20 cellular contexts compared by ENCODE assay signal in the genomic region with DNA sequence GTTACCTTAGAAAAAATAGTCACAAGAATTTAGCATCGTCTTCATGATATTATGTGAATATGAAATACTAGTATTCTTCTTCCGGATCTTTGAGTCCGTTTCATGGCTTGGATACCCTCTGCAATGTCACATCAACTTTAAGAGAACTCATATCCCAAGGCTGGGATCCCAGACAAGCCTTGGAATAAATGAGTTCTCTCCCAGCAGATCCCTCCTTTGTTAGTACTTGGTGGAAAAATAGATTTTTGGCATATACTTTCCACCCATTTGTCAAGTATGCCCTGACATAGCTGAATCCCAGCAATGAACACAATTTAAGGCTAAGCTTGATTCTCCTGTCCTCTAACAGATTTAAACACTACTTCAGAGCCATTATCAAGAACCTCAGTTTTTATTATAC.
DNase-seq lines count a peak whose midpoint lies in the region; FAIRE-seq and TF ChIP-seq lines count a peak whose summit lies in the region.
"Had no signal": no experiment of that assay in that cellular context is flagged by ENCODE, and none has a peak within 500 bp of the region (broad histone marks: within the 10 kb centered on the region; RNA-seq: fewer than 3 reads in every experiment).

No MANE protein-coding gene starts in this region.

- H3K4me3 ChIP-seq in HEK293 (ENCODE audit: low read depth, low read length) (no peak overlapping the region), H1 (ENCODE audit: extremely low read depth in 1 of 4, insufficient read depth in 2 of 4, low read depth in 3 of 4, low read length in 4 of 4) (no peak overlapping the region), transverse colon (no peak overlapping the region)
- H3K4me3 ChIP-seq: A549; BLaER1 treated with 17β-estradiol and CSF1 and Interleukin-3, amounts not matched to agents 10 nM and 100 nM had no signal

- no peak overlapping the region for H4K8ac ChIP-seq in H1 (ENCODE audit: extremely low read depth, insufficient read depth, low read length)

- H4K91ac ChIP-seq in H1 (replicated peaks; ENCODE audit: insufficient read length, low read length) = no peak overlapping the region

- H3K4me1 ChIP-seq in HEK293 (ENCODE audit: control insufficient read depth, insufficient read depth, low read length) (no peaks in the 10 kb centered on the region), H1 (replicated peaks in 1 of 4; ENCODE audit: control insufficient read depth in 3 of 4, insufficient read depth in 4 of 4, low read length in 3 of 4) (no peaks in the 10 kb centered on the region), transverse colon (peaks cover 3 to 57% (median 24%) of the 10 kb centered on the region in 4 donors)
- H3K4me1 ChIP-seq: A549; BLaER1 treated with 17β-estradiol and CSF1 and Interleukin-3, amounts not matched to agents 10 nM and 100 nM; Caco-2 had no signal

- H3K23ac ChIP-seq in H1 (ENCODE audit: insufficient read length) = no peak overlapping the region

- no peak overlapping the region for H2BK20ac ChIP-seq in H1 (ENCODE audit: low read length)

- H3K36me3 ChIP-seq in HEK293 (ENCODE audit: control insufficient read depth in 2 of 2, insufficient read depth in 1 of 2, low read length in 2 of 2) = no peaks in the 10 kb centered on the region
- no peaks in the 10 kb centered on the region for H3K36me3 ChIP-seq in H1 (ENCODE audit: control insufficient read depth in 2 of 4, insufficient read depth in 4 of 4, low read length in 3 of 4)
- H3K36me3 ChIP-seq in transverse colon = no peaks in the 10 kb centered on the region
- H3K36me3 ChIP-seq: BLaER1 treated with 17β-estradiol and CSF1 and Interleukin-3, amounts not matched to agents 10 nM and 100 nM had no signal

- no peak overlapping the region for H3K4ac ChIP-seq in H1 (replicated peaks; ENCODE audit: insufficient read length, low read depth, low read length)

- H3K27ac ChIP-seq in HEK293 (ENCODE audit: extremely low read depth, low read depth, low read length) (no peak overlapping the region), H1 (ENCODE audit: low read depth, low read length) (no peak overlapping the region), transverse colon (peak overlapping the region; percentile 36 to 83 (median 68))
- H3K27ac ChIP-seq: 22Rv1; A549; BLaER1 treated with 17β-estradiol and CSF1 and Interleukin-3, amounts not matched to agents 10 nM and 100 nM; C4-2B had no signal

- TF ChIP-seq EP300 in H1 (IDR thresholded peaks at IDR 0.05; ENCODE audit: borderline replicate concordance in 1 of 2, low read depth in 2 of 2, low read length in 2 of 2) (no peak), transverse colon (IDR thresholded peaks at IDR 0.05; ENCODE audit: low read depth) (no peak)

- no peak overlapping the region for H3K4me2 ChIP-seq in H1 (ENCODE audit: insufficient read depth in 1 of 2, low read depth in 2 of 2, low read length in 2 of 2)
- H3K4me2 ChIP-seq: A549; BLaER1 treated with 17β-estradiol and CSF1 and Interleukin-3, amounts not matched to agents 10 nM and 100 nM had no signal

- H3K18ac ChIP-seq in H1 (ENCODE audit: extremely low read depth, low read length) = no peak overlapping the region

- no peak overlapping the region for H2AFZ ChIP-seq in H1 (ENCODE audit: low read length)

- H3K79me1 ChIP-seq in H1 (ENCODE audit: low read depth, low read length) = no peaks in the 10 kb centered on the region

- TF ChIP-seq POLR2A in H1 (IDR thresholded peaks at IDR 0.05; ENCODE audit: control extremely low read depth in 1 of 2, low read depth in 2 of 2, low read length in 2 of 2) (no peak), transverse colon (IDR thresholded peaks at IDR 0.05) (no peak)

- 90% methylated on average over 3 of the region's 3 CpGs; no CpG with 5 or more reads in 1 of the 2 experiments for WGBS in H1 (ENCODE audit: extremely low coverage in 1 of 2, insufficient coverage in 1 of 2, insufficient read length in 1 of 2, insufficient replicate concordance in 2 of 2, low coverage in 1 of 2, low lambda C conversion rate in 2 of 2, missing lambda C conversion rate in 1 of 2), 2 experiments
- WGBS in transverse colon (ENCODE audit: low coverage in 1 of 2), 2 donors = 91 to 94% methylated on average over 3 of the region's 3 CpGs

- H3K9ac ChIP-seq in H1 (replicated peaks in 1 of 4; ENCODE audit: extremely low read depth in 1 of 4, low read depth in 3 of 4, low read length in 3 of 4) = no peak overlapping the region
- H3K9ac ChIP-seq: BLaER1 treated with 17β-estradiol and CSF1 and Interleukin-3, amounts not matched to agents 10 nM and 100 nM had no signal

- DNase-seq in H1 (ENCODE audit: low read depth in 1 of 2, low spot score in 2 of 2) (no peak), transverse colon (no peak), hypothalamus (lab: John Stamatoyannopoulos, UW) (no peak)
- no peak for DNase-seq in activated CD8-positive, alpha-beta memory T cell treated with anti-CD3 and anti-CD28 coated beads, Interleukin-2, amount 50 U/mL, for 4 hours
- DNase-seq: AML-193; Caco-2; Calu3; CD4-positive, alpha-beta T cell; CD8-positive, alpha-beta T cell; DMS79 treated with DMSO at 0.1 percent for 48 hours; GF-D8 had no signal

- no peaks in the 10 kb centered on the region for H4K20me1 ChIP-seq in H1 (replicated peaks in 1 of 2; ENCODE audit: control insufficient read depth in 1 of 2, insufficient read depth in 2 of 2, low read length in 2 of 2)
- H4K20me1 ChIP-seq: BLaER1 treated with 17β-estradiol and CSF1 and Interleukin-3, amounts not matched to agents 10 nM and 100 nM had no signal

- POLR2A ChIA-PET in HEK293 (lab: Yijun Ruan, JAX) = no interaction called here
- POLR2A ChIA-PET in H1 (lab: Charles Lee; ENCODE audit: partially characterized antibody) = no interaction called here

- H2BK120ac ChIP-seq in H1 (replicated peaks; ENCODE audit: low read depth, low read length) = no peak overlapping the region

- no peaks in the 10 kb centered on the region for H3K27me3 ChIP-seq in H1 (replicated peaks in 1 of 4; ENCODE audit: control insufficient read depth in 3 of 4, extremely low read depth in 1 of 4, insufficient read depth in 3 of 4, low read length in 3 of 4)
- H3K27me3 ChIP-seq in transverse colon = no peaks in the 10 kb centered on the region
- H3K27me3 ChIP-seq: BLaER1 treated with 17β-estradiol and CSF1 and Interleukin-3, amounts not matched to agents 10 nM and 100 nM had no signal

- no peak for FAIRE-seq in H1 (lab: Jason Lieb, UNC)
- FAIRE-seq: A549, D721Med, G401.6, GM12891, GM19239 had no signal

- H3K23me2 ChIP-seq in H1 (ENCODE audit: low read depth, low read length) = no peaks in the 10 kb centered on the region

- no peak overlapping the region for H2BK15ac ChIP-seq in H1 (ENCODE audit: low read length)

- no peak for TF ChIP-seq CTCF in HEK293 (tag by site-specific recombination; IDR thresholded peaks at IDR 0.05)
- TF ChIP-seq CTCF in H1 (IDR thresholded peaks at IDR 0.05; ENCODE audit: control extremely low read depth in 1 of 3, insufficient read depth in 1 of 3, low read depth in 1 of 3, low read length in 3 of 3) = no peak
- TF ChIP-seq CTCF in transverse colon (IDR thresholded peaks at IDR 0.05) = no peak

- H3K56ac ChIP-seq in H1 (replicated peaks; ENCODE audit: insufficient read length, low read depth, low read length) = no peak overlapping the region

- no peak overlapping the region for H4K5ac ChIP-seq in H1 (ENCODE audit: insufficient read length, low read depth, low read length)

- TF ChIP-seq RAD21 in H1 (IDR thresholded peaks at IDR 0.05 in 1 of 2, conservative IDR thresholded peaks at IDR 0.05 in 1 of 2; ENCODE audit: low read depth in 2 of 2, low read length in 2 of 2) = no peak

- H3K79me2 ChIP-seq in H1 (ENCODE audit: control insufficient read depth in 1 of 2, insufficient read depth in 2 of 2, low read length in 2 of 2) = no peaks in the 10 kb centered on the region

- no peak overlapping the region for H2BK12ac ChIP-seq in H1 (ENCODE audit: low read depth, low read length)

- CTCF ChIA-PET in HEK293 (lab: Yijun Ruan, JAX) = no interaction called here
- CTCF ChIA-PET in H1 (lab: Charles Lee; ENCODE audit: partially characterized antibody) = no interaction called here

- H3K14ac ChIP-seq in H1 (ENCODE audit: insufficient read length) = no peak overlapping the region

- no peak overlapping the region for H2AK5ac ChIP-seq in H1 (ENCODE audit: low read depth, low read length)

- intact Hi-C loops in transverse colon (cut with DNase I; ENCODE audit: low total_unique reads) = no loop called here

- H3K9me3 ChIP-seq in HEK293 (ENCODE audit: control insufficient read depth, insufficient read depth, low read depth, low read length) (no peaks in the 10 kb centered on the region), H1 (ENCODE audit: insufficient read depth in 2 of 2, low read depth in 1 of 2, low read length in 1 of 2) (no peaks in the 10 kb centered on the region; a peak in 1 of 4 replicates), transverse colon (peaks cover 0 to 4% of the 10 kb centered on the region in 2 donors)
- H3K9me3 ChIP-seq: A549, Caco-2 had no signal

- no peak overlapping the region for H2BK5ac ChIP-seq in H1 (ENCODE audit: low read depth, low read length)

- in situ Hi-C loops in transverse colon (cut with MboI; ENCODE audit: low pct_ligation_motif_present in 1 of 4, low pct_unique_long_range_greater_than_20kb in 1 of 4, low sequenced_read_pairs in 3 of 4) = no loop called here

TF ChIP-seq in HEK293, 187 proteins besides CTCF, POLR2A, EP300 and RAD21:
- TF ChIP-seq SETDB1 (IDR thresholded peaks at IDR 0.05; ENCODE audit: insufficient read length, low read length) = peak; percentile 17
- TF ChIP-seq WT1 (tag by site-specific recombination; IDR thresholded peaks at IDR 0.05) = no peak
TF ChIP-seq in HEK293: peak in this region for 1.

TF ChIP-seq in H1, 55 proteins besides CTCF, POLR2A, EP300 and RAD21:
- peak; percentile 65; the same call in 1 of the 2 replicates for TF ChIP-seq ZNF274 (IDR thresholded peaks at IDR 0.05; ENCODE audit: borderline replicate concordance, extremely low read depth, low read length)
- TF ChIP-seq, protein P1, sequence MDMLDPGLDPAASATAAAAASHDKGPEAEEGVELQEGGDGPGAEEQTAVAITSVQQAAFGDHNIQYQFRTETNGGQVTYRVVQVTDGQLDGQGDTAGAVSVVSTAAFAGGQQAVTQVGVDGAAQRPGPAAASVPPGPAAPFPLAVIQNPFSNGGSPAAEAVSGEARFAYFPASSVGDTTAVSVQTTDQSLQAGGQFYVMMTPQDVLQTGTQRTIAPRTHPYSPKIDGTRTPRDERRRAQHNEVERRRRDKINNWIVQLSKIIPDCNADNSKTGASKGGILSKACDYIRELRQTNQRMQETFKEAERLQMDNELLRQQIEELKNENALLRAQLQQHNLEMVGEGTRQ (IDR thresholded peaks at IDR 0.05; ENCODE audit: low read length) = no peak

Comparison
In these comparisons a context has a peak if more than half of its experiments do, and no peak if none do; other contexts are left out.
1. H3K27ac ChIP-seq: peak in transverse colon (4 of 4); none in HEK293 (single experiment) and H1 (single experiment).